In the genomic region with DNA sequence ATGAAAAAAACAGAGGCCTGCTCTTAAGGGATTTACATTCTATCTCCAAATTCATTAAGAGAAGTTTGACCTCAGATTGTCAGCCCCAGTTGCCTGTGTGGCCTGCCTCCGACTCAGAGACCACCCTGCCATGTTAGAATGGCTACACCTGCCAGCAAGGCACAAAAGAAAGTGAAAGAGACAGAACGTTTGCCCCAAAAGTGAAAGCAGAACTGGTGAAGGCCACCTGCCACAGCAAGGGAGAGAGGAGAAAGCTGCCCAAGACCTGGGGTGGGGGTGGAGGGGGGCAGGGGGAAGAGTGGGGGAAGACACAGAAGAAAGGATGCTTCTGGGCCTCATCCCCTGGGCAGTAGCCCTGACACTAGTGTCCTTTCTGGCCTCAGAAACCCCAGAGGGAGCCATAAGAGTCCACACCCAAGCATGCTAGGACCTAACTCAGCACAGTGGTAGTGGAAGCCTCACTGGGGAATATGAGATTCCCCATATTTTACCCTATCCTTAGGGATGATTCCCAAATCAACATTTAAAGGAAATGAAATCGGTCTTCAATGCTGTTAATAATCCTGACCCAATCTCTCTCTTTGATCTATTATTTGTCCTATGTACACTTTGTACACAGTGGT, we compare ENCODE assay signal across 14 cellular contexts.
DNase-seq lines count a peak whose midpoint lies in the region; ATAC-seq and TF ChIP-seq lines count a peak whose summit lies in the region.
"Had no signal": no experiment of that assay in that cellular context is flagged by ENCODE, and none has a peak within 500 bp of the region (broad histone marks: within the 10 kb centered on the region; RNA-seq: fewer than 3 reads in every experiment).

No MANE protein-coding gene starts in this region.

- no peak for TF ChIP-seq POLR2A in esophagus squamous epithelium (IDR thresholded peaks at IDR 0.05)

- no peaks in the 10 kb centered on the region for H3K36me3 ChIP-seq in esophagus squamous epithelium
- H3K36me3 ChIP-seq: heart left ventricle, upper lobe of right lung had no signal

- H3K4me1 Mint-ChIP-seq in endothelial cell (ENCODE audit: unreplicated experiment) = peaks cover 20% of the 10 kb centered on the region

- no peak for TF ChIP-seq CTCF in endothelial cell (IDR thresholded peaks at IDR 0.05; ENCODE audit: unreplicated experiment)
- no peak for TF ChIP-seq CTCF in esophagus squamous epithelium (IDR thresholded peaks at IDR 0.05)

- peaks cover 5% of the 10 kb centered on the region for H3K27me3 Mint-ChIP-seq in endothelial cell (ENCODE audit: unreplicated experiment)

- ATAC-seq in GM18873 (IDR thresholded peaks at IDR 0.05; ENCODE audit: low FRiP score, unreplicated experiment) (peak; percentile 91), GM21717 (IDR thresholded peaks at IDR 0.05; ENCODE audit: unreplicated experiment) (peak; percentile 99), HG03378 (IDR thresholded peaks at IDR 0.05; ENCODE audit: unreplicated experiment) (peak; percentile 97), SK-N-SH treated with all-trans-retinoic acid at 6 μM for 48 hours (no peak)
- ATAC-seq: heart left ventricle, upper lobe of right lung had no signal

- 33 to 47% methylated on average over 2 to 3 of the region's 3 CpGs for WGBS in esophagus squamous epithelium, 2 donors

- H3K27ac ChIP-seq in esophagus squamous epithelium = no peak overlapping the region
- H3K27ac ChIP-seq: heart left ventricle, KMS-11, upper lobe of right lung had no signal

- intact Hi-C loops in esophagus squamous epithelium (cut with DNase I) = no loop called here
- intact Hi-C loops in cardiac septum (cut with DNase I) = no loop called here

- no peak overlapping the region for H3K4me3 ChIP-seq in esophagus squamous epithelium
- H3K4me3 ChIP-seq: heart left ventricle, upper lobe of right lung had no signal

- no peaks in the 10 kb centered on the region for H3K9me3 Mint-ChIP-seq in endothelial cell (ENCODE audit: unreplicated experiment)

- peak overlapping the region; percentile 1 for H3K27ac Mint-ChIP-seq in endothelial cell (ENCODE audit: unreplicated experiment)
- H3K27ac Mint-ChIP-seq: nephron had no signal

- H3K9me3 ChIP-seq in esophagus squamous epithelium = no peaks in the 10 kb centered on the region
- H3K9me3 ChIP-seq: heart left ventricle, upper lobe of right lung had no signal

- no peak overlapping the region for H3K4me3 Mint-ChIP-seq in endothelial cell (ENCODE audit: unreplicated experiment)
- H3K4me3 Mint-ChIP-seq: nephron had no signal

- DNase-seq in endothelial cell (ENCODE audit: low spot score) = no peak
- no peak for DNase-seq in activated CD8-positive, alpha-beta memory T cell treated with anti-CD3 and anti-CD28 coated beads for 24 hours
- DNase-seq in esophagus squamous epithelium (lab: John Stamatoyannopoulos, UW) = no peak
- DNase-seq in cardiac septum (ENCODE audit: low spot score) = no peak
- DNase-seq: activated CD8-positive, alpha-beta memory T cell treated with anti-CD3 and anti-CD28 coated beads, Interleukin-2, amount 50 U/mL, for 48 hours; GDM1; heart left ventricle; upper lobe of right lung had no signal

- peaks cover 0 to 17% (median 0%) of the 10 kb centered on the region in 3 donors for H3K4me1 ChIP-seq in esophagus squamous epithelium
- H3K4me1 ChIP-seq: upper lobe of right lung had no signal

- no peaks in the 10 kb centered on the region for H3K36me3 Mint-ChIP-seq in endothelial cell (ENCODE audit: low read depth, unreplicated experiment)

- no peaks in the 10 kb centered on the region for H3K27me3 ChIP-seq in esophagus squamous epithelium
- H3K27me3 ChIP-seq: heart left ventricle, upper lobe of right lung had no signal

TF ChIP-seq in SK-N-SH treated with all-trans-retinoic acid at 6 μM for 48 hours, 23 proteins besides CTCF, POLR2A, EP300 and RAD21:
- TF ChIP-seq OSR1 (CRISPR knock-in tag; IDR thresholded peaks at IDR 0.05) (no peak), ZNF70 (CRISPR knock-in tag; IDR thresholded peaks at IDR 0.05) (no peak), TCF4 (CRISPR knock-in tag; IDR thresholded peaks at IDR 0.05; ENCODE audit: borderline replicate concordance) (no peak), ZFP3 (CRISPR knock-in tag; IDR thresholded peaks at IDR 0.05) (no peak), SNAI2 (CRISPR knock-in tag; IDR thresholded peaks at IDR 0.05) (no peak)
- TF ChIP-seq, protein P1, sequence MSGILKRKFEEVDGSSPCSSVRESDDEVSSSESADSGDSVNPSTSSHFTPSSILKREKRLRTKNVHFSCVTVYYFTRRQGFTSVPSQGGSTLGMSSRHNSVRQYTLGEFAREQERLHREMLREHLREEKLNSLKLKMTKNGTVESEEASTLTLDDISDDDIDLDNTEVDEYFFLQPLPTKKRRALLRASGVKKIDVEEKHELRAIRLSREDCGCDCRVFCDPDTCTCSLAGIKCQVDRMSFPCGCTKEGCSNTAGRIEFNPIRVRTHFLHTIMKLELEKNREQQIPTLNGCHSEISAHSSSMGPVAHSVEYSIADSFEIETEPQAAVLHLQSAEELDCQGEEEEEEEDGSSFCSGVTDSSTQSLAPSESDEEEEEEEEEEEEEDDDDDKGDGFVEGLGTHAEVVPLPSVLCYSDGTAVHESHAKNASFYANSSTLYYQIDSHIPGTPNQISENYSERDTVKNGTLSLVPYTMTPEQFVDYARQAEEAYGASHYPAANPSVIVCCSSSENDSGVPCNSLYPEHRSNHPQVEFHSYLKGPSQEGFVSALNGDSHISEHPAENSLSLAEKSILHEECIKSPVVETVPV (CRISPR knock-in tag; IDR thresholded peaks at IDR 0.05) = no peak
- TF ChIP-seq, protein P2, sequence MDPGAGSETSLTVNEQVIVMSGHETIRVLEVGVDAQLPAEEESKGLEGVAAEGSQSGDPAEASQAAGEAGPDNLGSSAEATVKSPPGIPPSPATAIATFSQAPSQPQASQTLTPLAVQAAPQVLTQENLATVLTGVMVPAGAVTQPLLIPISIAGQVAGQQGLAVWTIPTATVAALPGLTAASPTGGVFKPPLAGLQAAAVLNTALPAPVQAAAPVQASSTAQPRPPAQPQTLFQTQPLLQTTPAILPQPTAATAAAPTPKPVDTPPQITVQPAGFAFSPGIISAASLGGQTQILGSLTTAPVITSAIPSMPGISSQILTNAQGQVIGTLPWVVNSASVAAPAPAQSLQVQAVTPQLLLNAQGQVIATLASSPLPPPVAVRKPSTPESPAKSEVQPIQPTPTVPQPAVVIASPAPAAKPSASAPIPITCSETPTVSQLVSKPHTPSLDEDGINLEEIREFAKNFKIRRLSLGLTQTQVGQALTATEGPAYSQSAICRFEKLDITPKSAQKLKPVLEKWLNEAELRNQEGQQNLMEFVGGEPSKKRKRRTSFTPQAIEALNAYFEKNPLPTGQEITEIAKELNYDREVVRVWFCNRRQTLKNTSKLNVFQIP (CRISPR knock-in tag; IDR thresholded peaks at IDR 0.05; ENCODE audit: borderline replicate concordance, low read depth) = no peak
- TF ChIP-seq, protein P3, sequence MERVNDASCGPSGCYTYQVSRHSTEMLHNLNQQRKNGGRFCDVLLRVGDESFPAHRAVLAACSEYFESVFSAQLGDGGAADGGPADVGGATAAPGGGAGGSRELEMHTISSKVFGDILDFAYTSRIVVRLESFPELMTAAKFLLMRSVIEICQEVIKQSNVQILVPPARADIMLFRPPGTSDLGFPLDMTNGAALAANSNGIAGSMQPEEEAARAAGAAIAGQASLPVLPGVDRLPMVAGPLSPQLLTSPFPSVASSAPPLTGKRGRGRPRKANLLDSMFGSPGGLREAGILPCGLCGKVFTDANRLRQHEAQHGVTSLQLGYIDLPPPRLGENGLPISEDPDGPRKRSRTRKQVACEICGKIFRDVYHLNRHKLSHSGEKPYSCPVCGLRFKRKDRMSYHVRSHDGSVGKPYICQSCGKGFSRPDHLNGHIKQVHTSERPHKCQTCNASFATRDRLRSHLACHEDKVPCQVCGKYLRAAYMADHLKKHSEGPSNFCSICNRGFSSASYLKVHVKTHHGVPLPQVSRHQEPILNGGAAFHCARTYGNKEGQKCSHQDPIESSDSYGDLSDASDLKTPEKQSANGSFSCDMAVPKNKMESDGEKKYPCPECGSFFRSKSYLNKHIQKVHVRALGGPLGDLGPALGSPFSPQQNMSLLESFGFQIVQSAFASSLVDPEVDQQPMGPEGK (CRISPR knock-in tag; IDR thresholded peaks at IDR 0.05; ENCODE audit: borderline replicate concordance) = no peak
- TF ChIP-seq, protein P4, sequence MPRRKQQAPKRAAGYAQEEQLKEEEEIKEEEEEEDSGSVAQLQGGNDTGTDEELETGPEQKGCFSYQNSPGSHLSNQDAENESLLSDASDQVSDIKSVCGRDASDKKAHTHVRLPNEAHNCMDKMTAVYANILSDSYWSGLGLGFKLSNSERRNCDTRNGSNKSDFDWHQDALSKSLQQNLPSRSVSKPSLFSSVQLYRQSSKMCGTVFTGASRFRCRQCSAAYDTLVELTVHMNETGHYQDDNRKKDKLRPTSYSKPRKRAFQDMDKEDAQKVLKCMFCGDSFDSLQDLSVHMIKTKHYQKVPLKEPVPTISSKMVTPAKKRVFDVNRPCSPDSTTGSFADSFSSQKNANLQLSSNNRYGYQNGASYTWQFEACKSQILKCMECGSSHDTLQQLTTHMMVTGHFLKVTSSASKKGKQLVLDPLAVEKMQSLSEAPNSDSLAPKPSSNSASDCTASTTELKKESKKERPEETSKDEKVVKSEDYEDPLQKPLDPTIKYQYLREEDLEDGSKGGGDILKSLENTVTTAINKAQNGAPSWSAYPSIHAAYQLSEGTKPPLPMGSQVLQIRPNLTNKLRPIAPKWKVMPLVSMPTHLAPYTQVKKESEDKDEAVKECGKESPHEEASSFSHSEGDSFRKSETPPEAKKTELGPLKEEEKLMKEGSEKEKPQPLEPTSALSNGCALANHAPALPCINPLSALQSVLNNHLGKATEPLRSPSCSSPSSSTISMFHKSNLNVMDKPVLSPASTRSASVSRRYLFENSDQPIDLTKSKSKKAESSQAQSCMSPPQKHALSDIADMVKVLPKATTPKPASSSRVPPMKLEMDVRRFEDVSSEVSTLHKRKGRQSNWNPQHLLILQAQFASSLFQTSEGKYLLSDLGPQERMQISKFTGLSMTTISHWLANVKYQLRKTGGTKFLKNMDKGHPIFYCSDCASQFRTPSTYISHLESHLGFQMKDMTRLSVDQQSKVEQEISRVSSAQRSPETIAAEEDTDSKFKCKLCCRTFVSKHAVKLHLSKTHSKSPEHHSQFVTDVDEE (CRISPR knock-in tag; IDR thresholded peaks at IDR 0.05) = no peak
